In the genomic region with DNA sequence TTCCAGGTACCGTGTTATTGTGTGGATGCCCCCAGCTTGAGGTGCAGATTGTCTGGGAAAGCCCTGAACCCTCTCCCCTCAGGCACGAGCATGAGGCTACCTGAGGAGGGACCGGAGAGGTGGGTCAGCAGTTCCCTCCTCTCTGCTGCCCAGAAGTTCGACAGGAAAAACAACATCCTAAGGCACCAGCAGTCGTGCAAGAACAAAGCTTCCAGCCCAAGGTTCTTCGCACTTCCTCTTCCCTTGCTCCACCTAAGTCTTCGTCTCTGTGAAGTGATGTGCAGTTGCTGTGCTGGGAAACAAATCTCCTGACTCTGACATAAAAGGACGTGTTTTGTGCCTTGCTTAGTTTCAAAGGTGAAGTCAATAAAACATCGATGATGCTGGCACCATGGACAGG, we compare ENCODE assay signal across 21 cellular contexts.
DNase-seq lines count a peak whose midpoint lies in the region; ATAC-seq, FAIRE-seq and TF ChIP-seq lines count a peak whose summit lies in the region.
"Had no signal": no experiment of that assay in that cellular context is flagged by ENCODE, and none has a peak within 500 bp of the region (broad histone marks: within the 10 kb centered on the region; RNA-seq: fewer than 3 reads in every experiment).

No MANE protein-coding gene starts in this region.

- peak; percentile 41 for FAIRE-seq in GM18507 (lab: Jason Lieb, UNC)
- FAIRE-seq: HepG2, RCC 7860 had no signal

- peaks cover 2% of the 10 kb centered on the region for H3K9me3 Mint-ChIP-seq in memory B cell
- no peaks in the 10 kb centered on the region for H3K9me3 Mint-ChIP-seq in activated T-helper 17 cell treated with anti-CD3 and anti-CD28 coated beads, Interleukin-2, amount 50 U/mL, for 72 hours
- H3K9me3 Mint-ChIP-seq: CD4-positive, alpha-beta T cell; T-cell had no signal

- H3K9ac ChIP-seq in BLaER1 (no peak overlapping the region), PC-3 (ENCODE audit: low read length) (no peak overlapping the region)
- H3K9ac ChIP-seq: GM23248, SK-N-SH had no signal

- TF ChIP-seq CTCF in Panc1 (IDR thresholded peaks at IDR 0.05) = no peak
- no peak for TF ChIP-seq CTCF in PC-3 (conservative IDR thresholded peaks at IDR 0.05; ENCODE audit: low read depth, low read length)

- H3K4me3 ChIP-seq in BLaER1 (no peak overlapping the region), Panc1 (ENCODE audit: low read depth in 2 of 2, low read length in 2 of 2) (no peak overlapping the region), PC-3 (ENCODE audit: low read length) (no peak overlapping the region)
- H3K4me3 ChIP-seq: GM23248 had no signal

- no peaks in the 10 kb centered on the region for H3K79me2 ChIP-seq in PC-3 (ENCODE audit: low read length)

- H4K20me1 ChIP-seq in BLaER1 (peaks cover 29% of the 10 kb centered on the region; the same call in 1 of the 2 replicates), PC-3 (ENCODE audit: low read length) (no peaks in the 10 kb centered on the region)

- BruUV-seq in Panc1 (replicated peaks; lab: Mats Ljungman, UMichigan) (no TSS peak), PC-3 (replicated peaks; lab: Mats Ljungman, UMichigan) (no TSS peak)

- H3K4me1 Mint-ChIP-seq in memory B cell = peaks cover 41% of the 10 kb centered on the region
- no peaks in the 10 kb centered on the region for H3K4me1 Mint-ChIP-seq in activated T-helper 17 cell treated with anti-CD3 and anti-CD28 coated beads, Interleukin-2, amount 50 U/mL, for 72 hours

- no peak overlapping the region for H2AFZ ChIP-seq in PC-3 (ENCODE audit: low read length)
- H2AFZ ChIP-seq: GM23248 had no signal

- no peaks in the 10 kb centered on the region for H3K27me3 Mint-ChIP-seq in memory B cell
- peaks cover 30% of the 10 kb centered on the region for H3K27me3 Mint-ChIP-seq in activated T-helper 17 cell treated with anti-CD3 and anti-CD28 coated beads, Interleukin-2, amount 50 U/mL, for 72 hours

- intact Hi-C loops in Panc1 (cut with micrococcal nuclease; ENCODE audit: unreplicated experiment) (no loop called here), PC-3 (cut with micrococcal nuclease) (no loop called here)

- CTCF ChIA-PET in Panc1 (lab: Charles Lee) (no interaction called here), PC-3 (lab: Charles Lee) (no interaction called here)

- DNase-seq in GM18507 (ENCODE audit: extremely low spot score, insufficient read length, low read depth) = no peak
- DNase-seq in Panc1 (ENCODE audit: low read depth, low spot score) = no peak
- DNase-seq in memory B cell (ENCODE audit: low spot score in 2 of 2) = no peak
- no peak for DNase-seq in NOMO-1 treated with DMSO at 0.1 percent for 48 hours (lab: John Stamatoyannopoulos, UW; ENCODE audit: unreplicated experiment)
- DNase-seq in PC-3 = no peak
- DNase-seq: AML-193; CD4-positive, alpha-beta T cell; EL; GM23248; NCI-H1436; NCI-H2029 treated with DMSO at 0.1 percent for 48 hours; NCI-H510A treated with DMSO at 0.1 percent for 48 hours; NCI-H82; SHP77; SK-N-SH; T-cell had no signal

- peak overlapping the region; percentile 85 for H3K4me2 ChIP-seq in BLaER1
- H3K4me2 ChIP-seq in PC-3 (ENCODE audit: low read length) = no peak overlapping the region
- H3K4me2 ChIP-seq: SK-N-SH had no signal

- H3K27ac ChIP-seq in BLaER1 (no peak overlapping the region), Panc1 (ENCODE audit: low read length) (peak overlapping the region; percentile 79), PC-3 (ENCODE audit: low read length) (no peak overlapping the region)
- H3K27ac ChIP-seq: GM23248 had no signal

- in situ Hi-C loops in Panc1 (cut with HindIII; ENCODE audit: low pct_unique_long_range_greater_than_20kb, low sequenced_read_pairs) = no loop called here

- H3K9me3 ChIP-seq in BLaER1 = peaks cover 3% of the 10 kb centered on the region
- peaks cover 6% of the 10 kb centered on the region; the same call in 1 of the 2 replicates for H3K9me3 ChIP-seq in Panc1 (ENCODE audit: control insufficient read depth, insufficient read depth, low read depth, low read length)
- H3K9me3 ChIP-seq in PC-3 (ENCODE audit: low read length) = no peaks in the 10 kb centered on the region
- H3K9me3 ChIP-seq: SK-N-SH had no signal

- ATAC-seq in Panc1 (no peak), memory B cell (ENCODE audit: low read depth) (no peak), HG02938 (IDR thresholded peaks at IDR 0.05; ENCODE audit: unreplicated experiment) (no peak), PC-3 (no peak)
- no peak for ATAC-seq in activated T-helper 17 cell treated with anti-CD3 and anti-CD28 coated beads, Interleukin-2, amount 50 U/mL, for 72 hours (replicated peaks)
- ATAC-seq: HepG2, T-cell had no signal

- H3K4me1 ChIP-seq in BLaER1 (peaks cover 23% of the 10 kb centered on the region), Panc1 (ENCODE audit: control insufficient read depth, insufficient read depth, low read length) (peaks cover 12% of the 10 kb centered on the region), PC-3 (ENCODE audit: insufficient read depth, low read length) (no peaks in the 10 kb centered on the region)

- H3K27me3 ChIP-seq in BLaER1 (peaks cover 76% of the 10 kb centered on the region), Panc1 (ENCODE audit: control insufficient read depth, insufficient read depth, low read length) (no peaks in the 10 kb centered on the region), PC-3 (ENCODE audit: low read length) (no peaks in the 10 kb centered on the region)

- H3K9me2 ChIP-seq in PC-3 (replicated peaks; ENCODE audit: low read length) = no peaks in the 10 kb centered on the region
- H3K9me2 ChIP-seq: SK-N-SH had no signal

- H3K27ac Mint-ChIP-seq in memory B cell = no peak overlapping the region
- no peak overlapping the region for H3K27ac Mint-ChIP-seq in activated T-helper 17 cell treated with anti-CD3 and anti-CD28 coated beads, Interleukin-2, amount 50 U/mL, for 72 hours
- H3K27ac Mint-ChIP-seq: CD4-positive, alpha-beta T cell; T-cell had no signal

- no peaks in the 10 kb centered on the region for H3K36me3 Mint-ChIP-seq in memory B cell
- no peaks in the 10 kb centered on the region for H3K36me3 Mint-ChIP-seq in activated T-helper 17 cell treated with anti-CD3 and anti-CD28 coated beads, Interleukin-2, amount 50 U/mL, for 72 hours (ENCODE audit: low read depth)
- H3K36me3 Mint-ChIP-seq: T-cell had no signal

- H3K36me3 ChIP-seq in BLaER1 = no peaks in the 10 kb centered on the region
- H3K36me3 ChIP-seq in Panc1 (ENCODE audit: control insufficient read depth, insufficient read depth, low read length) = no peaks in the 10 kb centered on the region
- no peaks in the 10 kb centered on the region for H3K36me3 ChIP-seq in PC-3 (ENCODE audit: low read depth, low read length)

- H3F3A ChIP-seq in PC-3 (ENCODE audit: low read length, unreplicated experiment) = no peaks in the 10 kb centered on the region

- POLR2A ChIA-PET in Panc1 (lab: Charles Lee) (no interaction called here), PC-3 (lab: Charles Lee; ENCODE audit: unreplicated experiment) (no interaction called here)

- peak overlapping the region; percentile 49 for H3K4me3 Mint-ChIP-seq in memory B cell
- H3K4me3 Mint-ChIP-seq in activated T-helper 17 cell treated with anti-CD3 and anti-CD28 coated beads, Interleukin-2, amount 50 U/mL, for 72 hours = no peak overlapping the region
- H3K4me3 Mint-ChIP-seq: CD4-positive, alpha-beta T cell; T-cell had no signal
